10 cellular contexts compared by ENCODE assay signal in genomic region chr18:79526468-79527460, GRCh38.
DNase-seq lines count a peak whose midpoint lies in the region; ATAC-seq and TF ChIP-seq lines count a peak whose summit lies in the region.
"Had no signal": no experiment of that assay in that cellular context is flagged by ENCODE, and none has a peak within 500 bp of the region (broad histone marks: within the 10 kb centered on the region; RNA-seq: fewer than 3 reads in every experiment).

No MANE protein-coding gene starts in this region.

- H3K27me3 ChIP-seq in ovary, result no peaks in the 10 kb centered on the region
- H3K27me3 ChIP-seq: testis had no signal

- H3K4me3 Mint-ChIP-seq in glutamatergic neuron (ENCODE audit: unreplicated experiment), result no peak overlapping the region

- DNase-seq in HUDEP-2 (lab: John Stamatoyannopoulos, UW; ENCODE audit: unreplicated experiment in 76 of 76), result peak in 75 of 76 experiments; percentile 73 to 99 (median 97)
- DNase-seq in UCSD-AML1 (lab: John Stamatoyannopoulos, UW; ENCODE audit: unreplicated experiment), result peak; percentile 64
- DNase-seq in glutamatergic neuron, result peak; percentile 12
- peak; percentile 6 to 42 (median 26) for DNase-seq in ovary
- DNase-seq in NCI-H446 (lab: John Stamatoyannopoulos, UW), result no peak
- DNase-seq: DMS 273 treated with DMSO at 0.1 percent for 48 hours, NCI-H1417, testis had no signal

- intact Hi-C loops in ovary (cut with DNase I), result loop anchor here in 3 of 4 donors (5.0 kb wide), 3 partner anchors 116 to 144 kb away; partner anchors contain the start of gene NFATC1 (in 1 of the 3)

- H3K27me3 Mint-ChIP-seq in glutamatergic neuron (ENCODE audit: unreplicated experiment), result peaks cover 2% of the 10 kb centered on the region

- peaks cover 4% of the 10 kb centered on the region for H3K36me3 Mint-ChIP-seq in glutamatergic neuron (ENCODE audit: unreplicated experiment)

- H3K27ac Mint-ChIP-seq in glutamatergic neuron (ENCODE audit: unreplicated experiment), result no peak overlapping the region

- H3K4me3 ChIP-seq in ovary, result no peak overlapping the region
- H3K4me3 ChIP-seq: testis had no signal

- H3K36me3 ChIP-seq in ovary, result no peaks in the 10 kb centered on the region

- peaks cover 2% of the 10 kb centered on the region for H3K9me3 Mint-ChIP-seq in glutamatergic neuron (ENCODE audit: unreplicated experiment)

- no peak overlapping the region for H3K27ac ChIP-seq in ovary
- H3K27ac ChIP-seq: testis had no signal

- TF ChIP-seq EP300 in ovary (IDR thresholded peaks at IDR 0.05), result no peak

- no peaks in the 10 kb centered on the region for H3K4me1 Mint-ChIP-seq in glutamatergic neuron (ENCODE audit: low read depth, unreplicated experiment)

- no peak for TF ChIP-seq POLR2A in ovary (IDR thresholded peaks at IDR 0.05)

- no peaks in the 10 kb centered on the region for H3K9me3 ChIP-seq in ovary
- H3K9me3 ChIP-seq: testis had no signal

- no peak for TF ChIP-seq CTCF in glutamatergic neuron (IDR thresholded peaks at IDR 0.05; ENCODE audit: partially characterized antibody, unreplicated experiment)
- TF ChIP-seq CTCF in ovary (IDR thresholded peaks at IDR 0.05), result no peak

- ATAC-seq in HG02885 (IDR thresholded peaks at IDR 0.05; ENCODE audit: poor library complexity, unreplicated experiment) (no peak), HG02852 (IDR thresholded peaks at IDR 0.05; ENCODE audit: unreplicated experiment) (no peak)

- WGBS in ovary, 3 donors, result 89 to 90% (median 90%) methylated on average over 44 of the region's 44 CpGs

- no peaks in the 10 kb centered on the region for H3K4me1 ChIP-seq in ovary (ENCODE audit: insufficient read depth)

Comparison
In these comparisons a context has a peak if more than half of its experiments do, and no peak if none do; other contexts are left out.
1. DNase-seq: peak in HUDEP-2 (75 of 76), UCSD-AML1 (single experiment), glutamatergic neuron (single experiment) and ovary (5 of 5); none in NCI-H446 (0 of 2).